ENCODE assay signal across 10 cellular contexts in the genomic region with DNA sequence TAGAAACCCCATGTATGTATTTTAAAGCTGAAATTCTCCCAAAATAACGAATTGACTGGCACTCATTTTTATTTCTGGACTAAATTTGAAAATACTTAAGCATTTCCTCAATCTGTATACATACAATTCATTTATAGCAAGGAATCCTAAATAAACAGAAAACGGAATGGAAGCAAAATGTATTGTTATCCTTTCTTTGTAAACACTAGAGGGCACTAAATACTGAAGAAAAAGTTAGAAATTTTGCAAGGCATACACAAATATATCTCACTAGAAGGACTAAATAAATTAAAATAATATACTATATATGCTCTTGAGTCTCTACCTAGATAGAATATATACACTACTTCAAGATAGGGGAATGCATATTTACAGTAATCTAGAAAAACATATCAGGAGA. TPM values are rescaled to one million over a fixed set of nuclear protein-coding genes. Genes with fewer than 3 reads are reported as not detected.
DNase-seq lines count a peak whose midpoint lies in the region; ATAC-seq and TF ChIP-seq lines count a peak whose summit lies in the region.
"Had no signal": no experiment of that assay in that cellular context is flagged by ENCODE, and none has a peak within 500 bp of the region (broad histone marks: within the 10 kb centered on the region; RNA-seq: fewer than 3 reads in every experiment).

No MANE protein-coding gene starts in this region.

- intact Hi-C loops in esophagus muscularis mucosa (cut with DNase I): loop anchor here (5.0 kb wide), 1 partner anchor 132 kb away; no protein-coding TSS in a partner anchor

- WGBS in esophagus muscularis mucosa: 0% methylated on average over 2 of the region's 2 CpGs

- no peak for TF ChIP-seq POLR2A in esophagus muscularis mucosa (IDR thresholded peaks at IDR 0.05; ENCODE audit: low read depth)

- H3K4me3 ChIP-seq in esophagus muscularis mucosa: no peak overlapping the region

- DNase-seq in NCI-H748 treated with DMSO at 0.1 percent for 48 hours (lab: John Stamatoyannopoulos, UW) (peak; percentile 21), esophagus muscularis mucosa (ENCODE audit: extremely low spot score) (no peak), GM20000 (ENCODE audit: low spot score) (no peak)
- DNase-seq: activated naive CD4-positive, alpha-beta T cell; SHP77 treated with DMSO at 0.1 percent for 48 hours had no signal

- TF ChIP-seq CTCF in 22Rv1 (IDR thresholded peaks at IDR 0.05) (peak; percentile 70), esophagus muscularis mucosa (IDR thresholded peaks at IDR 0.05) (peak; percentile 31 to 44 (median 38)), GM20000 (IDR thresholded peaks at IDR 0.05; ENCODE audit: extremely low read depth, missing control alignments) (no peak)

- H3K27me3 ChIP-seq in esophagus muscularis mucosa: no peaks in the 10 kb centered on the region

- ATAC-seq in GM18868 (IDR thresholded peaks at IDR 0.05; ENCODE audit: unreplicated experiment): peak; percentile 46
- no peak for ATAC-seq in HG02623 (IDR thresholded peaks at IDR 0.05; ENCODE audit: unreplicated experiment)
- ATAC-seq in GM18517 (IDR thresholded peaks at IDR 0.05; ENCODE audit: unreplicated experiment): no peak
- no peak for ATAC-seq in HG02938 (IDR thresholded peaks at IDR 0.05; ENCODE audit: unreplicated experiment)

- no peak for TF ChIP-seq EP300 in esophagus muscularis mucosa (IDR thresholded peaks at IDR 0.05)

- H3K27ac ChIP-seq in 22Rv1: no peak overlapping the region
- H3K27ac ChIP-seq in esophagus muscularis mucosa (replicated peaks in 1 of 4): no peak overlapping the region

- H3K36me3 ChIP-seq in esophagus muscularis mucosa: no peaks in the 10 kb centered on the region

- no peaks in the 10 kb centered on the region for H3K4me1 ChIP-seq in esophagus muscularis mucosa

- no peaks in the 10 kb centered on the region for H3K9me3 ChIP-seq in esophagus muscularis mucosa

RNA-seq across cellular contexts. Expression of a gene that starts 23.1 kb away (rescaled TPM):
- 10 to 100 TPM; 13.4 to 20.8 (median 17.2) TPM for total RNA-seq in esophagus muscularis mucosa
